In genomic region chr2:11933854-11934253, GRCh38 we compare ENCODE assay signal across 16 cellular contexts.
DNase-seq lines count a peak whose midpoint lies in the region; ATAC-seq, FAIRE-seq and TF ChIP-seq lines count a peak whose summit lies in the region.
"Had no signal": no experiment of that assay in that cellular context is flagged by ENCODE, and none has a peak within 500 bp of the region (broad histone marks: within the 10 kb centered on the region; RNA-seq: fewer than 3 reads in every experiment).

No MANE protein-coding gene starts in this region.

- H3K9me3 ChIP-seq in K562 (replicated peaks; ENCODE audit: control insufficient read depth, insufficient read depth, low read depth, low read length) = no peaks in the 10 kb centered on the region

- in situ Hi-C loops in K562 (cut with MboI) = loop anchor here (5.0 kb wide), 1 partner anchor 67 kb away; no protein-coding TSS in a partner anchor

- no peak for TF ChIP-seq CTCF in K562 (IDR thresholded peaks at IDR 0.05 in 2 of 3, conservative IDR thresholded peaks at IDR 0.05 in 1 of 3; ENCODE audit: insufficient read depth in 2 of 3, low read depth in 1 of 3, low read length in 3 of 3)

- intact Hi-C loops in K562 (cut with micrococcal nuclease) = no loop called here

- POLR2A ChIA-PET in K562 (lab: Yijun Ruan, JAX) = interaction anchor here (1.0 kb wide), 1 partner anchor 13 kb away, joined by 3 read pairs; no protein-coding TSS in a partner anchor

- no peaks in the 10 kb centered on the region for H3K9me1 ChIP-seq in K562 (ENCODE audit: control insufficient read depth, insufficient read depth, low read length)

- H2AFZ ChIP-seq in K562 (ENCODE audit: low read depth, low read length) = no peak overlapping the region

- H3K36me3 ChIP-seq in K562 (ENCODE audit: control insufficient read depth, insufficient read depth, low read length) = no peaks in the 10 kb centered on the region

- no peak for TF ChIP-seq POLR2A in K562 (conservative IDR thresholded peaks at IDR 0.05)

- CTCF ChIA-PET in K562 (lab: Yijun Ruan, JAX; ENCODE audit: low intra/inter-chr PET ratio) = no interaction called here

- FAIRE-seq in K562 (lab: Jason Lieb, UNC) = no peak
- FAIRE-seq: colon, islet of Langerhans had no signal

- H3K79me2 ChIP-seq in K562 (ENCODE audit: control insufficient read depth, insufficient read depth, low read length) = no peaks in the 10 kb centered on the region

- BruUV-seq in K562 (replicated peaks; lab: Mats Ljungman, UMichigan) = no TSS peak

- H3K4me2 ChIP-seq in K562 (ENCODE audit: insufficient read depth, low read length) = no peak overlapping the region

- no peak overlapping the region for H3K4me3 ChIP-seq in K562

- no peak for TF ChIP-seq RAD21 in K562 (CRISPR knock-in tag; conservative IDR thresholded peaks at IDR 0.05 in 1 of 2, IDR thresholded peaks at IDR 0.05 in 1 of 2)

- H4K20me1 ChIP-seq in K562 (replicated peaks; ENCODE audit: control insufficient read depth, insufficient read depth, low read length) = no peaks in the 10 kb centered on the region

- H3K27me3 ChIP-seq in K562 (ENCODE audit: control insufficient read depth in 2 of 2, insufficient read depth in 2 of 2, low read length in 2 of 2) = no peaks in the 10 kb centered on the region

- no peak overlapping the region for H3K9ac ChIP-seq in K562 (ENCODE audit: insufficient read depth in 1 of 2, low read depth in 2 of 2, low read length in 2 of 2)

- WGBS in K562 (ENCODE audit: insufficient coverage, low coverage, missing lambda C conversion rate) = 63% methylated on average over 3 of the region's 3 CpGs

- DNase-seq in K562 (ENCODE audit: extremely low read depth in 1 of 4, low spot score in 3 of 4) (no peak), NCI-H748 (lab: John Stamatoyannopoulos, UW; ENCODE audit: unreplicated experiment) (no peak), COLO668 (lab: John Stamatoyannopoulos, UW; ENCODE audit: unreplicated experiment) (no peak)
- DNase-seq in stimulated activated CD4-positive, alpha-beta T cell treated with anti-CD3 and anti-CD28 coated beads, Interleukin-15, amount 100 ng/mL, for 24 hours = no peak
- DNase-seq: activated CD4-positive, alpha-beta T cell treated with anti-CD3 and anti-CD28 coated beads, Interleukin-2, amount 10 ng/mL, durations not matched to agents 24 days and 14 days; activated naive CD4-positive, alpha-beta T cell; MM.1S; naive thymus-derived CD4-positive, alpha-beta T cell; NCI-H526 had no signal

- no peak overlapping the region for H3K27ac ChIP-seq in K562 (ENCODE audit: extremely low read depth, low read depth, low read length)
- H3K27ac ChIP-seq: HL-60 had no signal

- TF ChIP-seq EP300 in K562 (IDR thresholded peaks at IDR 0.05; ENCODE audit: low read length) = no peak

- ATAC-seq in GM18511 (IDR thresholded peaks at IDR 0.05; ENCODE audit: unreplicated experiment) (peak; percentile 81), GM21447 (IDR thresholded peaks at IDR 0.05; ENCODE audit: unreplicated experiment) (peak; percentile 82), HG03135 (IDR thresholded peaks at IDR 0.05; ENCODE audit: unreplicated experiment) (peak; percentile 80), K562 (no peak), GM18520 (IDR thresholded peaks at IDR 0.05; ENCODE audit: unreplicated experiment) (no peak)
- ATAC-seq: naive thymus-derived CD4-positive, alpha-beta T cell had no signal

- H3K4me1 ChIP-seq in K562 (replicated peaks in 1 of 2; ENCODE audit: control insufficient read depth in 2 of 2, insufficient read depth in 2 of 2, low read length in 2 of 2) = peaks cover 11 to 25% of the 10 kb centered on the region in 2 experiments

TF ChIP-seq in K562, 482 proteins besides CTCF, POLR2A, EP300 and RAD21:
- TF ChIP-seq ZNF444 (CRISPR knock-in tag; IDR thresholded peaks at IDR 0.05) (no peak), WHSC1 (IDR thresholded peaks at IDR 0.05; ENCODE audit: low read length) (no peak), YY1 (IDR thresholded peaks at IDR 0.05; ENCODE audit: borderline replicate concordance in 1 of 3, control insufficient read depth in 1 of 3, extremely low read depth in 1 of 3, insufficient read depth in 3 of 3, insufficient read length in 1 of 3, insufficient replicate concordance in 2 of 3, low read depth in 1 of 3, low read length in 2 of 3) (no peak), RNF2 (IDR thresholded peaks at IDR 0.05) (no peak), SPI1 (IDR thresholded peaks at IDR 0.05; ENCODE audit: borderline replicate concordance, low read depth, low read length) (0 out of 2 replicates have a peak, but pooled peaks have one; percentile 12), CBFA2T2 (conservative IDR thresholded peaks at IDR 0.05) (0 out of 2 replicates have a peak, but pooled peaks have one; percentile 4), RAD51 (IDR thresholded peaks at IDR 0.05; ENCODE audit: borderline replicate concordance, low read depth) (peak; percentile 66), REST (CRISPR knock-in tag; IDR thresholded peaks at IDR 0.05; ENCODE audit: low read depth) (no peak), TOE1 (IDR thresholded peaks at IDR 0.05; ENCODE audit: borderline replicate concordance) (0 out of 2 replicates have a peak, but pooled peaks have one; percentile 23), TOE1 (CRISPR knock-in tag; IDR thresholded peaks at IDR 0.05; ENCODE audit: borderline replicate concordance, low read depth) (no peak), PHB2 (IDR thresholded peaks at IDR 0.05; ENCODE audit: low read depth) (no peak), ILF3 (IDR thresholded peaks at IDR 0.05; ENCODE audit: borderline replicate concordance) (no peak), ZNF398 (CRISPR knock-in tag; IDR thresholded peaks at IDR 0.05) (no peak), TFE3 (CRISPR knock-in tag; IDR thresholded peaks at IDR 0.05) (peak; percentile 55)

Comparison
In these comparisons a context has a peak if more than half of its experiments do, and no peak if none do; other contexts are left out.
1. ATAC-seq: peak in GM18511 (single experiment), GM21447 (single experiment) and HG03135 (single experiment); none in K562 (single experiment) and GM18520 (single experiment).